In the genomic region with DNA sequence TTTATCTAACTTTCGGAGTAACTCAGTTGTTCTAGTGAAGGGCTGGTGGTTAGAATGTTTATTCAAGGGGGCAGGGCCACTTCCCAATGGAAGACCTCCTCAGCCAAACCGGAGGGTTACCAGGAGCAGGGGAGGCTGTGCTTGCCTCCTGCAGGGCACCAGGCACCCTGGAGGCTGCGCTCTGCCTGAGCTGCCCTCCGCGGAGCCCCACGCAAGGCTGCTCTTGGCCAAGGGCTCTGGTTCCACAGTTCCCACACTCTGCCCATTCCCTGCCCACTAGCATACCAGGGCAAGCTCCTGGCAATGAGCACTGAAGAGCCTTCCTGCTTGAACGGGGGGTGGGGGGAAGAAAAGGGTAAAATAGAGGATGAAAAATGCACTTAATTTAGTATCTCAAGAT, we compare ENCODE assay signal across 2 cellular contexts.
TF ChIP-seq lines count a peak whose summit lies in the region.

No MANE protein-coding gene starts in this region.

TF ChIP-seq in GM23338, 12 proteins besides CTCF, POLR2A, EP300 and RAD21:
- TF ChIP-seq ETS1 (IDR thresholded peaks at IDR 0.05) = no peak
- TF ChIP-seq EZH2phosphoT487 (IDR thresholded peaks at IDR 0.05; ENCODE audit: unreplicated experiment) = no peak
- TF ChIP-seq POLR2AphosphoS5 (IDR thresholded peaks at IDR 0.05; ENCODE audit: low read depth) = no peak
- TF ChIP-seq JUNB (IDR thresholded peaks at IDR 0.05; ENCODE audit: unreplicated experiment) = no peak
- TF ChIP-seq, protein P1, sequence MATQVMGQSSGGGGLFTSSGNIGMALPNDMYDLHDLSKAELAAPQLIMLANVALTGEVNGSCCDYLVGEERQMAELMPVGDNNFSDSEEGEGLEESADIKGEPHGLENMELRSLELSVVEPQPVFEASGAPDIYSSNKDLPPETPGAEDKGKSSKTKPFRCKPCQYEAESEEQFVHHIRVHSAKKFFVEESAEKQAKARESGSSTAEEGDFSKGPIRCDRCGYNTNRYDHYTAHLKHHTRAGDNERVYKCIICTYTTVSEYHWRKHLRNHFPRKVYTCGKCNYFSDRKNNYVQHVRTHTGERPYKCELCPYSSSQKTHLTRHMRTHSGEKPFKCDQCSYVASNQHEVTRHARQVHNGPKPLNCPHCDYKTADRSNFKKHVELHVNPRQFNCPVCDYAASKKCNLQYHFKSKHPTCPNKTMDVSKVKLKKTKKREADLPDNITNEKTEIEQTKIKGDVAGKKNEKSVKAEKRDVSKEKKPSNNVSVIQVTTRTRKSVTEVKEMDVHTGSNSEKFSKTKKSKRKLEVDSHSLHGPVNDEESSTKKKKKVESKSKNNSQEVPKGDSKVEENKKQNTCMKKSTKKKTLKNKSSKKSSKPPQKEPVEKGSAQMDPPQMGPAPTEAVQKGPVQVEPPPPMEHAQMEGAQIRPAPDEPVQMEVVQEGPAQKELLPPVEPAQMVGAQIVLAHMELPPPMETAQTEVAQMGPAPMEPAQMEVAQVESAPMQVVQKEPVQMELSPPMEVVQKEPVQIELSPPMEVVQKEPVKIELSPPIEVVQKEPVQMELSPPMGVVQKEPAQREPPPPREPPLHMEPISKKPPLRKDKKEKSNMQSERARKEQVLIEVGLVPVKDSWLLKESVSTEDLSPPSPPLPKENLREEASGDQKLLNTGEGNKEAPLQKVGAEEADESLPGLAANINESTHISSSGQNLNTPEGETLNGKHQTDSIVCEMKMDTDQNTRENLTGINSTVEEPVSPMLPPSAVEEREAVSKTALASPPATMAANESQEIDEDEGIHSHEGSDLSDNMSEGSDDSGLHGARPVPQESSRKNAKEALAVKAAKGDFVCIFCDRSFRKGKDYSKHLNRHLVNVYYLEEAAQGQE (IDR thresholded peaks at IDR 0.05; ENCODE audit: unreplicated experiment) = no peak
- no peak for TF ChIP-seq EZH2 (IDR thresholded peaks at IDR 0.05; ENCODE audit: low read depth, unreplicated experiment)
- no peak for TF ChIP-seq NANOG (IDR thresholded peaks at IDR 0.05; ENCODE audit: borderline replicate concordance)
- TF ChIP-seq ZNF462 (CRISPR knock-in tag; IDR thresholded peaks at IDR 0.05) = no peak
- TF ChIP-seq CREB1 (CRISPR knock-in tag; IDR thresholded peaks at IDR 0.05; ENCODE audit: low read depth) = no peak

TF ChIP-seq in IMR-90, 13 proteins besides CTCF, POLR2A, EP300 and RAD21 (continued from another document):
- TF ChIP-seq NFE2L2 (IDR thresholded peaks at IDR 0.05; ENCODE audit: low read depth, low read length) (no peak), MAFK (IDR thresholded peaks at IDR 0.05; ENCODE audit: low read depth, low read length) (no peak), RCOR1 (IDR thresholded peaks at IDR 0.05; ENCODE audit: insufficient replicate concordance, low read length) (no peak), CHD1 (IDR thresholded peaks at IDR 0.05; ENCODE audit: low read depth, low read length) (no peak), SMC3 (IDR thresholded peaks at IDR 0.05; ENCODE audit: low read depth, low read length) (no peak), RFX5 (IDR thresholded peaks at IDR 0.05; ENCODE audit: low read depth, low read length) (no peak), ELK1 (IDR thresholded peaks at IDR 0.05; ENCODE audit: borderline replicate concordance, low read depth, low read length) (no peak)
